1 cellular context compared by ENCODE assay signal in genomic region chr19:19533826-19534225, GRCh38.
TF ChIP-seq lines count a peak whose summit lies in the region.

No MANE protein-coding gene starts in this region.

TF ChIP-seq in GM23338, 12 proteins besides CTCF, POLR2A, EP300 and RAD21 (continued from another document):
- TF ChIP-seq, protein P1, sequence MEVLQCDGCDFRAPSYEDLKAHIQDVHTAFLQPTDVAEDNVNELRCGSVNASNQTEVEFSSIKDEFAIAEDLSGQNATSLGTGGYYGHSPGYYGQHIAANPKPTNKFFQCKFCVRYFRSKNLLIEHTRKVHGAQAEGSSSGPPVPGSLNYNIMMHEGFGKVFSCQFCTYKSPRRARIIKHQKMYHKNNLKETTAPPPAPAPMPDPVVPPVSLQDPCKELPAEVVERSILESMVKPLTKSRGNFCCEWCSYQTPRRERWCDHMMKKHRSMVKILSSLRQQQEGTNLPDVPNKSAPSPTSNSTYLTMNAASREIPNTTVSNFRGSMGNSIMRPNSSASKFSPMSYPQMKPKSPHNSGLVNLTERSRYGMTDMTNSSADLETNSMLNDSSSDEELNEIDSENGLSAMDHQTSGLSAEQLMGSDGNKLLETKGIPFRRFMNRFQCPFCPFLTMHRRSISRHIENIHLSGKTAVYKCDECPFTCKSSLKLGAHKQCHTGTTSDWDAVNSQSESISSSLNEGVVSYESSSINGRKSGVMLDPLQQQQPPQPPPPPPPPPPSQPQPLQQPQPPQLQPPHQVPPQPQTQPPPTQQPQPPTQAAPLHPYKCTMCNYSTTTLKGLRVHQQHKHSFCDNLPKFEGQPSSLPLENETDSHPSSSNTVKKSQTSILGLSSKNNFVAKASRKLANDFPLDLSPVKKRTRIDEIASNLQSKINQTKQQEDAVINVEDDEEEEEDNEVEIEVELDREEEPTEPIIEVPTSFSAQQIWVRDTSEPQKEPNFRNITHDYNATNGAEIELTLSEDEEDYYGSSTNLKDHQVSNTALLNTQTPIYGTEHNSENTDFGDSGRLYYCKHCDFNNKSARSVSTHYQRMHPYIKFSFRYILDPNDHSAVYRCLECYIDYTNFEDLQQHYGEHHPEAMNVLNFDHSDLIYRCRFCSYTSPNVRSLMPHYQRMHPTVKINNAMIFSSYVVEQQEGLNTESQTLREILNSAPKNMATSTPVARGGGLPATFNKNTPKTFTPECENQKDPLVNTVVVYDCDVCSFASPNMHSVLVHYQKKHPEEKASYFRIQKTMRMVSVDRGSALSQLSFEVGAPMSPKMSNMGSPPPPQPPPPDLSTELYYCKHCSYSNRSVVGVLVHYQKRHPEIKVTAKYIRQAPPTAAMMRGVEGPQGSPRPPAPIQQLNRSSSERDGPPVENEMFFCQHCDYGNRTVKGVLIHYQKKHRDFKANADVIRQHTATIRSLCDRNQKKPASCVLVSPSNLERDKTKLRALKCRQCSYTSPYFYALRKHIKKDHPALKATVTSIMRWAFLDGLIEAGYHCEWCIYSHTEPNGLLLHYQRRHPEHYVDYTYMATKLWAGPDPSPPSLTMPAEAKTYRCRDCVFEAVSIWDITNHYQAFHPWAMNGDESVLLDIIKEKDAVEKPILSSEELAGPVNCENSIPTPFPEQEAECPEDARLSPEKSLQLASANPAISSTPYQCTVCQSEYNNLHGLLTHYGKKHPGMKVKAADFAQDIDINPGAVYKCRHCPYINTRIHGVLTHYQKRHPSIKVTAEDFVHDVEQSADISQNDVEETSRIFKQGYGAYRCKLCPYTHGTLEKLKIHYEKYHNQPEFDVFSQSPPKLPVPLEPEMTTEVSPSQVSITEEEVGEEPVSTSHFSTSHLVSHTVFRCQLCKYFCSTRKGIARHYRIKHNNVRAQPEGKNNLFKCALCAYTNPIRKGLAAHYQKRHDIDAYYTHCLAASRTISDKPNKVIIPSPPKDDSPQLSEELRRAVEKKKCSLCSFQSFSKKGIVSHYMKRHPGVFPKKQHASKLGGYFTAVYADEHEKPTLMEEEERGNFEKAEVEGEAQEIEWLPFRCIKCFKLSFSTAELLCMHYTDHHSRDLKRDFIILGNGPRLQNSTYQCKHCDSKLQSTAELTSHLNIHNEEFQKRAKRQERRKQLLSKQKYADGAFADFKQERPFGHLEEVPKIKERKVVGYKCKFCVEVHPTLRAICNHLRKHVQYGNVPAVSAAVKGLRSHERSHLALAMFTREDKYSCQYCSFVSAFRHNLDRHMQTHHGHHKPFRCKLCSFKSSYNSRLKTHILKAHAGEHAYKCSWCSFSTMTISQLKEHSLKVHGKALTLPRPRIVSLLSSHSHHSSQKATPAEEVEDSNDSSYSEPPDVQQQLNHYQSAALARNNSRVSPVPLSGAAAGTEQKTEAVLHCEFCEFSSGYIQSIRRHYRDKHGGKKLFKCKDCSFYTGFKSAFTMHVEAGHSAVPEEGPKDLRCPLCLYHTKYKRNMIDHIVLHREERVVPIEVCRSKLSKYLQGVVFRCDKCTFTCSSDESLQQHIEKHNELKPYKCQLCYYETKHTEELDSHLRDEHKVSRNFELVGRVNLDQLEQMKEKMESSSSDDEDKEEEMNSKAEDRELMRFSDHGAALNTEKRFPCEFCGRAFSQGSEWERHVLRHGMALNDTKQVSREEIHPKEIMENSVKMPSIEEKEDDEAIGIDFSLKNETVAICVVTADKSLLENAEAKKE (CRISPR knock-in tag; IDR thresholded peaks at IDR 0.05) = no peak
- TF ChIP-seq STAT1 (IDR thresholded peaks at IDR 0.05; ENCODE audit: unreplicated experiment) = no peak
- no peak for TF ChIP-seq NANOG (IDR thresholded peaks at IDR 0.05; ENCODE audit: borderline replicate concordance)
- TF ChIP-seq ZNF331 (CRISPR knock-in tag; IDR thresholded peaks at IDR 0.05; ENCODE audit: low read depth) = no peak
- TF ChIP-seq, protein P2, sequence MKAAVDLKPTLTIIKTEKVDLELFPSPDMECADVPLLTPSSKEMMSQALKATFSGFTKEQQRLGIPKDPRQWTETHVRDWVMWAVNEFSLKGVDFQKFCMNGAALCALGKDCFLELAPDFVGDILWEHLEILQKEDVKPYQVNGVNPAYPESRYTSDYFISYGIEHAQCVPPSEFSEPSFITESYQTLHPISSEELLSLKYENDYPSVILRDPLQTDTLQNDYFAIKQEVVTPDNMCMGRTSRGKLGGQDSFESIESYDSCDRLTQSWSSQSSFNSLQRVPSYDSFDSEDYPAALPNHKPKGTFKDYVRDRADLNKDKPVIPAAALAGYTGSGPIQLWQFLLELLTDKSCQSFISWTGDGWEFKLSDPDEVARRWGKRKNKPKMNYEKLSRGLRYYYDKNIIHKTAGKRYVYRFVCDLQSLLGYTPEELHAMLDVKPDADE (IDR thresholded peaks at IDR 0.05) = no peak
- no peak for TF ChIP-seq EZH2 (IDR thresholded peaks at IDR 0.05; ENCODE audit: low read depth, unreplicated experiment)
- no peak for TF ChIP-seq CREB1 (CRISPR knock-in tag; IDR thresholded peaks at IDR 0.05; ENCODE audit: low read depth)
- no peak for TF ChIP-seq EZH2phosphoT487 (IDR thresholded peaks at IDR 0.05; ENCODE audit: unreplicated experiment)
- TF ChIP-seq JUNB (IDR thresholded peaks at IDR 0.05; ENCODE audit: unreplicated experiment) = no peak
- TF ChIP-seq POLR2AphosphoS5 (IDR thresholded peaks at IDR 0.05; ENCODE audit: low read depth) = no peak
TF ChIP-seq in GM23338: peak in this region for 0.
